Comparison of ENCODE assay signal across 9 cellular contexts in genomic region chr17:6639014-6639650, GRCh38. TPM values are rescaled to one million over a fixed set of nuclear protein-coding genes. Genes with fewer than 3 reads are reported as not detected.
DNase-seq lines count a peak whose midpoint lies in the region; ATAC-seq, FAIRE-seq and TF ChIP-seq lines count a peak whose summit lies in the region.
"Had no signal": no experiment of that assay in that cellular context is flagged by ENCODE, and none has a peak within 500 bp of the region (broad histone marks: within the 10 kb centered on the region; RNA-seq: fewer than 3 reads in every experiment).

No MANE protein-coding gene starts in this region.

- H4K20me1 ChIP-seq in BLaER1 treated with 17β-estradiol and CSF1 and Interleukin-3, amounts not matched to agents 10 nM and 100 nM: peaks cover 0 to 53% (median 31%) of the 10 kb centered on the region in 11 experiments; a peak in 14 of 22 replicates

- H3K4me1 Mint-ChIP-seq in endodermal cell (peaks cover 12% of the 10 kb centered on the region), nephron progenitor cell (peaks cover 50% of the 10 kb centered on the region)

- no peak for TF ChIP-seq CTCF in endodermal cell (conservative IDR thresholded peaks at IDR 0.05)
- TF ChIP-seq CTCF in nephron progenitor cell (IDR thresholded peaks at IDR 0.05): no peak

- DNase-seq in NT2/D1 (ENCODE audit: low read depth, low spot score) (no peak), endodermal cell (no peak), nephron progenitor cell (no peak), NCI-H187 treated with DMSO at 0.1 percent for 48 hours (lab: John Stamatoyannopoulos, UW) (no peak), frontal cortex (ENCODE audit: low spot score in 2 of 2) (no peak)
- DNase-seq: T-helper 9 cell had no signal

- WGBS in endodermal cell (ENCODE audit: insufficient coverage in 1 of 2, insufficient read length in 1 of 2), 2 experiments: 44 to 60% methylated on average over 6 to 15 of the region's 16 CpGs

- H3K27me3 Mint-ChIP-seq in endodermal cell (ENCODE audit: insufficient read depth) (no peaks in the 10 kb centered on the region), nephron progenitor cell (ENCODE audit: low read depth, poor library complexity) (no peaks in the 10 kb centered on the region)

- H3K36me3 Mint-ChIP-seq in endodermal cell (ENCODE audit: low read depth): peaks cover 19% of the 10 kb centered on the region
- H3K36me3 Mint-ChIP-seq in nephron progenitor cell (ENCODE audit: low read depth): peaks cover 21% of the 10 kb centered on the region

- H3K27me3 ChIP-seq in BLaER1 treated with 17β-estradiol and CSF1 and Interleukin-3, amounts not matched to agents 10 nM and 100 nM: no peaks in the 10 kb centered on the region
- H3K27me3 ChIP-seq in NT2/D1 (ENCODE audit: insufficient read depth, insufficient read length) (peaks cover 10% of the 10 kb centered on the region), endodermal cell (ENCODE audit: control insufficient read depth, insufficient read depth, low read length, poor library complexity, severe bottlenecking) (no peaks in the 10 kb centered on the region)

- peak overlapping the region; percentile 94 to 100 (median 97) for H3K4me2 ChIP-seq in BLaER1 treated with 17β-estradiol and CSF1 and Interleukin-3, amounts not matched to agents 10 nM and 100 nM

- no peak for ATAC-seq in HG02973 (IDR thresholded peaks at IDR 0.05; ENCODE audit: unreplicated experiment)
- no peak for ATAC-seq in GM21526 (IDR thresholded peaks at IDR 0.05; ENCODE audit: low FRiP score, unreplicated experiment)

- peaks cover 24 to 44% (median 35%) of the 10 kb centered on the region in 11 experiments for H3K36me3 ChIP-seq in BLaER1 treated with 17β-estradiol and CSF1 and Interleukin-3, amounts not matched to agents 10 nM and 100 nM
- H3K36me3 ChIP-seq in NT2/D1 (ENCODE audit: insufficient read depth, insufficient read length, low read length) (peaks cover 47% of the 10 kb centered on the region), endodermal cell (ENCODE audit: control insufficient read depth, insufficient read depth, low read length) (peaks cover 32% of the 10 kb centered on the region)

- H3K9ac ChIP-seq in BLaER1 treated with 17β-estradiol and CSF1 and Interleukin-3, amounts not matched to agents 10 nM and 100 nM: peak overlapping the region; percentile 78 to 92 (median 90)
- H3K9ac ChIP-seq in NT2/D1 (ENCODE audit: insufficient read length, low read depth) (peak overlapping the region; percentile 93), endodermal cell (ENCODE audit: extremely low read depth, low read length, poor library complexity, severe bottlenecking) (peak overlapping the region; percentile 86)

- H3K4me3 ChIP-seq in BLaER1 treated with 17β-estradiol and CSF1 and Interleukin-3, amounts not matched to agents 10 nM and 100 nM: peak overlapping the region; percentile 72 to 97 (median 92)
- H3K4me3 ChIP-seq in NT2/D1 (ENCODE audit: insufficient read length, low read depth): peak overlapping the region; percentile 73
- H3K4me3 ChIP-seq in endodermal cell (ENCODE audit: low read length): peak overlapping the region; percentile 91

- no peaks in the 10 kb centered on the region for H3K9me3 ChIP-seq in BLaER1 treated with 17β-estradiol and CSF1 and Interleukin-3, amounts not matched to agents 10 nM and 100 nM (replicated peaks in 1 of 11)
- H3K9me3 ChIP-seq in NT2/D1 (ENCODE audit: insufficient read depth, low read length): no peaks in the 10 kb centered on the region
- H3K9me3 ChIP-seq in endodermal cell (ENCODE audit: control insufficient read depth, low read length): no peaks in the 10 kb centered on the region

- H3K27ac ChIP-seq in BLaER1 treated with 17β-estradiol and CSF1 and Interleukin-3, amounts not matched to agents 10 nM and 100 nM: peak overlapping the region; percentile 73 to 92 (median 88)
- H3K27ac ChIP-seq in endodermal cell (ENCODE audit: low read depth, low read length): no peak overlapping the region

- H3K9me3 Mint-ChIP-seq in endodermal cell: no peaks in the 10 kb centered on the region
- H3K9me3 Mint-ChIP-seq in nephron progenitor cell: no peaks in the 10 kb centered on the region

- peaks cover 35 to 44% (median 38%) of the 10 kb centered on the region in 10 experiments for H3K4me1 ChIP-seq in BLaER1 treated with 17β-estradiol and CSF1 and Interleukin-3, amounts not matched to agents 10 nM and 100 nM
- H3K4me1 ChIP-seq in NT2/D1 (ENCODE audit: insufficient read depth, insufficient read length) (peaks cover 11% of the 10 kb centered on the region), endodermal cell (ENCODE audit: control insufficient read depth, insufficient read depth, low read length) (peaks cover 8% of the 10 kb centered on the region)

- peak overlapping the region; percentile 89 for H3K4me3 Mint-ChIP-seq in endodermal cell
- peak overlapping the region; percentile 92 for H3K4me3 Mint-ChIP-seq in nephron progenitor cell

- H3K27ac Mint-ChIP-seq in endodermal cell (peak overlapping the region; percentile 99), nephron progenitor cell (no peak overlapping the region)

- no peak for FAIRE-seq in frontal cortex (lab: Jason Lieb, UNC)

RNA-seq across cellular contexts. Expression of gene KIAA0753, which starts 1.4 kb away (rescaled TPM):
- total RNA-seq in endodermal cell (10 to 100 TPM; 37.2 to 50.1 TPM), frontal cortex (26.5 TPM)
- polyA plus RNA-seq in endodermal cell (2013, experiment 1 of 2): 23.3 TPM
- 24.5 TPM for polyA plus RNA-seq in endodermal cell (2013, experiment 2 of 2)

RNA-seq across cellular contexts. Expression of gene TXNDC17, which starts 1.7 kb away (rescaled TPM):
- total RNA-seq in endodermal cell: 100 to 1,000 TPM; 135 to 151 TPM
- polyA plus RNA-seq in endodermal cell (2013, experiment 1 of 2): 175 TPM
- 166 TPM for polyA plus RNA-seq in endodermal cell (2013, experiment 2 of 2)
- total RNA-seq in frontal cortex: 26.9 TPM

RNA-seq across cellular contexts. Expression of gene MED31, which starts 12.3 kb away (rescaled TPM):
- total RNA-seq in endodermal cell (10 to 100 TPM; 12.8 to 16.6 TPM), frontal cortex (19.2 TPM)
- polyA plus RNA-seq in endodermal cell (2013, experiment 1 of 2): 25.6 TPM
- 22.8 TPM for polyA plus RNA-seq in endodermal cell (2013, experiment 2 of 2)

RNA-seq across cellular contexts. Expression of gene C17orf100, which starts 12.4 kb away (rescaled TPM):
- total RNA-seq in endodermal cell (1 to 10 TPM; 2.7 to 3.0 TPM), frontal cortex (2.9 TPM)
- polyA plus RNA-seq in endodermal cell (2013, experiment 1 of 2): 5.2 TPM
- polyA plus RNA-seq in endodermal cell (2013, experiment 2 of 2): 4.6 TPM
